ENCODE assay signal across 8 cellular contexts in genomic region chr18:46148810-46149209, GRCh38. TPM values are rescaled to one million over a fixed set of nuclear protein-coding genes. Genes with fewer than 3 reads are reported as not detected.
DNase-seq lines count a peak whose midpoint lies in the region; ATAC-seq and TF ChIP-seq lines count a peak whose summit lies in the region.

No MANE protein-coding gene starts in this region.

- H3K4me3 ChIP-seq in fibroblast of the aortic adventitia (ENCODE audit: low read depth, low read length) (no peak overlapping the region), neuronal stem cell (ENCODE audit: low read length in 2 of 2) (no peak overlapping the region)

- H3K27ac ChIP-seq in neuronal stem cell (replicated peaks; ENCODE audit: low read length), result no peak overlapping the region

- no peak overlapping the region for H3K4ac ChIP-seq in neuronal stem cell (ENCODE audit: low read length)

- H3K79me1 ChIP-seq in neuronal stem cell (ENCODE audit: low read depth, low read length), result no peaks in the 10 kb centered on the region

- DNase-seq in D341Med (ENCODE audit: low spot score) (peak; percentile 74), NCI-H82 treated with DMSO at 0.1 percent for 48 hours (lab: John Stamatoyannopoulos, UW; ENCODE audit: unreplicated experiment) (peak; percentile 15), fibroblast of the aortic adventitia (ENCODE audit: low read depth) (peak; percentile 77), neuronal stem cell (ENCODE audit: low spot score) (peak; percentile 56), GOT3 (lab: John Stamatoyannopoulos, UW) (no peak)
- DNase-seq in activated T-cell treated with anti-CD3 and anti-CD28 coated beads, Interleukin-2, amount 50 U/mL, for 1 hour, result peak; percentile 53

- no peak overlapping the region for H3K14ac ChIP-seq in neuronal stem cell (ENCODE audit: low read length)

- no peaks in the 10 kb centered on the region for H3K9me3 ChIP-seq in neuronal stem cell (replicated peaks in 1 of 2; ENCODE audit: control insufficient read depth in 2 of 2, insufficient read depth in 1 of 2, low read depth in 1 of 2, low read length in 2 of 2)

- H4K91ac ChIP-seq in neuronal stem cell (ENCODE audit: low read depth, low read length, poor library complexity), result no peak overlapping the region

- WGBS in neuronal stem cell (ENCODE audit: extremely low coverage in 2 of 2, insufficient read length in 2 of 2, insufficient replicate concordance in 1 of 2), 2 donors, result no CpG with 5 or more reads among the region's 2 CpGs

- H3K27me3 ChIP-seq in neuronal stem cell (ENCODE audit: control insufficient read depth in 3 of 3, insufficient read depth in 3 of 3, low read depth in 1 of 3, low read length in 3 of 3), result no peaks in the 10 kb centered on the region

- peak; percentile 61 for TF ChIP-seq CTCF in fibroblast of the aortic adventitia (IDR thresholded peaks at IDR 0.05; ENCODE audit: insufficient read depth, low read length)

- no peaks in the 10 kb centered on the region for H3K36me3 ChIP-seq in neuronal stem cell (replicated peaks in 1 of 2; ENCODE audit: control insufficient read depth in 2 of 2, insufficient read depth in 2 of 2, low read length in 2 of 2)

- no peak overlapping the region for H2BK5ac ChIP-seq in neuronal stem cell (ENCODE audit: low read length)

- H2BK120ac ChIP-seq in neuronal stem cell (ENCODE audit: low read depth, low read length), result no peak overlapping the region

- H3K4me2 ChIP-seq in neuronal stem cell (ENCODE audit: insufficient read depth, low read length, poor library complexity, severe bottlenecking), result no peak overlapping the region

- no peak overlapping the region for H3K18ac ChIP-seq in neuronal stem cell (ENCODE audit: low read length)

- H3K9ac ChIP-seq in neuronal stem cell (ENCODE audit: low read depth, low read length, poor library complexity), result no peak overlapping the region

- H3K23ac ChIP-seq in neuronal stem cell (ENCODE audit: low read depth, low read length, poor library complexity), result no peak overlapping the region

- H3K4me1 ChIP-seq in neuronal stem cell (ENCODE audit: control insufficient read depth in 2 of 2, insufficient read depth in 1 of 2, low read depth in 1 of 2, low read length in 2 of 2), result peaks cover 0 to 14% of the 10 kb centered on the region in 2 donors

- no peak overlapping the region for H4K8ac ChIP-seq in neuronal stem cell (ENCODE audit: low read depth, low read length)

- no peak overlapping the region for H2AK5ac ChIP-seq in neuronal stem cell (ENCODE audit: low read depth, low read length)

- no peak overlapping the region for H2BK15ac ChIP-seq in neuronal stem cell (ENCODE audit: low read length)

- peak overlapping the region; percentile 20 for H2AFZ ChIP-seq in neuronal stem cell (ENCODE audit: low read length)

- ATAC-seq in HG02885 (IDR thresholded peaks at IDR 0.05; ENCODE audit: poor library complexity, unreplicated experiment), result peak; percentile 51
- no peak for ATAC-seq in HG02571 (IDR thresholded peaks at IDR 0.05; ENCODE audit: unreplicated experiment)

- no peak overlapping the region for H2BK12ac ChIP-seq in neuronal stem cell (ENCODE audit: low read length)

RNA-seq across cellular contexts. Expression of gene HAUS1, which starts 44.6 kb away (rescaled TPM):
- total RNA-seq in fibroblast of the aortic adventitia (ENCODE audit: low replicate concordance), result 22.2 and 54.7 TPM in 2 replicates
- polyA plus RNA-seq in neuronal stem cell (2013, experiment 1 of 2), result 220 TPM
- 231 TPM for polyA plus RNA-seq in neuronal stem cell (2013, experiment 2 of 2)

RNA-seq across cellular contexts. Expression of gene ATP5F1A, which starts 50.7 kb away (rescaled TPM):
- 609 and 2,625 TPM in 2 replicates for total RNA-seq in fibroblast of the aortic adventitia (ENCODE audit: low replicate concordance)
- 409 TPM for polyA plus RNA-seq in neuronal stem cell (2013, experiment 1 of 2)
- polyA plus RNA-seq in neuronal stem cell (2013, experiment 2 of 2), result 407 TPM
